16 cellular contexts compared by ENCODE assay signal in genomic region chr1:12503709-12504108, GRCh38.
DNase-seq lines count a peak whose midpoint lies in the region; ATAC-seq, FAIRE-seq and TF ChIP-seq lines count a peak whose summit lies in the region.
"Had no signal": no experiment of that assay in that cellular context is flagged by ENCODE, and none has a peak within 500 bp of the region (broad histone marks: within the 10 kb centered on the region; RNA-seq: fewer than 3 reads in every experiment).

No MANE protein-coding gene starts in this region.

- H3K27ac Mint-ChIP-seq in activated naive CD4-positive, alpha-beta T cell treated with anti-CD3 and anti-CD28 coated beads, Interleukin-2, amount 50 U/mL, for 72 hours, result peak overlapping the region; percentile 77 to 82
- peak overlapping the region; percentile 42 for H3K27ac Mint-ChIP-seq in activated naive CD8-positive, alpha-beta T cell treated with anti-CD3 and anti-CD28 coated beads for 36 hours
- peak overlapping the region; percentile 8 for H3K27ac Mint-ChIP-seq in neural progenitor cell

- no peaks in the 10 kb centered on the region for H3K9me3 Mint-ChIP-seq in activated naive CD4-positive, alpha-beta T cell treated with anti-CD3 and anti-CD28 coated beads, Interleukin-2, amount 50 U/mL, for 72 hours
- no peaks in the 10 kb centered on the region for H3K9me3 Mint-ChIP-seq in activated naive CD8-positive, alpha-beta T cell treated with anti-CD3 and anti-CD28 coated beads for 36 hours
- H3K9me3 Mint-ChIP-seq in neural progenitor cell, result no peaks in the 10 kb centered on the region
- H3K9me3 Mint-ChIP-seq: CD4-positive, CD25-positive, alpha-beta regulatory T cell had no signal

- peaks cover 54% of the 10 kb centered on the region for H3K4me1 Mint-ChIP-seq in activated naive CD8-positive, alpha-beta T cell treated with anti-CD3 and anti-CD28 coated beads for 36 hours
- H3K4me1 Mint-ChIP-seq in neural progenitor cell, result peaks cover 14% of the 10 kb centered on the region

- peaks cover 9% of the 10 kb centered on the region for H3K4me1 ChIP-seq in neural progenitor cell
- no peaks in the 10 kb centered on the region for H3K4me1 ChIP-seq in small intestine (ENCODE audit: control insufficient read depth in 2 of 2, insufficient read depth in 1 of 2, low read depth in 1 of 2, low read length in 1 of 2)
- H3K4me1 ChIP-seq: HAP-1 had no signal

- no peak for FAIRE-seq in small intestine (lab: Jason Lieb, UNC)

- no peak overlapping the region for H3K4me3 Mint-ChIP-seq in activated naive CD8-positive, alpha-beta T cell treated with anti-CD3 and anti-CD28 coated beads for 36 hours
- H3K4me3 Mint-ChIP-seq in neural progenitor cell, result no peak overlapping the region
- H3K4me3 Mint-ChIP-seq: CD4-positive, CD25-positive, alpha-beta regulatory T cell had no signal

- no peaks in the 10 kb centered on the region for H3K79me2 ChIP-seq in neural progenitor cell (ENCODE audit: low read depth)

- no peak overlapping the region for H3K4me2 ChIP-seq in neural progenitor cell

- no peak for DNase-seq in activated naive CD4-positive, alpha-beta T cell treated with anti-CD3 and anti-CD28 coated beads, Interleukin-2, amount 50 U/mL, for 72 hours (ENCODE audit: low spot score in 2 of 2)
- no peak for DNase-seq in activated naive CD4-positive, alpha-beta T cell treated with anti-CD3 and anti-CD28 coated beads, Interleukin-2, amount 50 U/mL, for 16 hours
- DNase-seq in activated naive CD8-positive, alpha-beta T cell treated with anti-CD3 and anti-CD28 coated beads for 36 hours, result no peak
- DNase-seq in neural progenitor cell (ENCODE audit: low spot score), result no peak
- DNase-seq in AG08396 (ENCODE audit: low spot score), result no peak
- no peak for DNase-seq in small intestine
- DNase-seq: AML-193; CD4-positive, CD25-positive, alpha-beta regulatory T cell; IMR-90; Karpas-422; MM.1S; NCI-H1092 treated with DMSO at 0.1 percent for 48 hours; NCI-H2227 treated with DMSO at 0.1 percent for 48 hours; NCI-H524 had no signal

- H3K9ac ChIP-seq in neural progenitor cell, result no peak overlapping the region

- no peak for ATAC-seq in activated naive CD4-positive, alpha-beta T cell treated with anti-CD3 and anti-CD28 coated beads, Interleukin-2, amount 50 U/mL, for 72 hours
- no peak for ATAC-seq in GM18907 (IDR thresholded peaks at IDR 0.05; ENCODE audit: unreplicated experiment)

- H3K36me3 Mint-ChIP-seq in activated naive CD4-positive, alpha-beta T cell treated with anti-CD3 and anti-CD28 coated beads, Interleukin-2, amount 50 U/mL, for 72 hours, result peaks cover 5 to 30% of the 10 kb centered on the region in 2 donors
- H3K36me3 Mint-ChIP-seq in activated naive CD8-positive, alpha-beta T cell treated with anti-CD3 and anti-CD28 coated beads for 36 hours, result peaks cover 57% of the 10 kb centered on the region
- peaks cover 2% of the 10 kb centered on the region for H3K36me3 Mint-ChIP-seq in neural progenitor cell

- no peaks in the 10 kb centered on the region for H3K27me3 Mint-ChIP-seq in activated naive CD8-positive, alpha-beta T cell treated with anti-CD3 and anti-CD28 coated beads for 36 hours
- H3K27me3 Mint-ChIP-seq in neural progenitor cell (ENCODE audit: insufficient read depth, low read depth), result peaks cover 2% of the 10 kb centered on the region
- H3K27me3 Mint-ChIP-seq: CD4-positive, CD25-positive, alpha-beta regulatory T cell had no signal

- H4K20me1 ChIP-seq in neural progenitor cell (ENCODE audit: low read depth), result no peaks in the 10 kb centered on the region

- TF ChIP-seq CTCF in neural progenitor cell (IDR thresholded peaks at IDR 0.05), result no peak

- 89 to 91% (median 89%) methylated on average over 8 of the region's 8 CpGs for WGBS in small intestine, 3 donors

- peaks cover under 1% of the 10 kb centered on the region for H3F3A ChIP-seq in neural progenitor cell (ENCODE audit: low read depth)

- H3K27me3 ChIP-seq in neural progenitor cell, result no peaks in the 10 kb centered on the region
- H3K27me3 ChIP-seq in small intestine (ENCODE audit: control insufficient read depth in 2 of 2, insufficient read depth in 2 of 2, low read length in 2 of 2), result no peaks in the 10 kb centered on the region

- H3K9me3 ChIP-seq in neural progenitor cell (ENCODE audit: low read depth) (no peaks in the 10 kb centered on the region), small intestine (ENCODE audit: control insufficient read depth, low read depth) (no peaks in the 10 kb centered on the region)
- H3K9me3 ChIP-seq: HAP-1 had no signal

- H3K27ac ChIP-seq in neural progenitor cell (no peak overlapping the region), small intestine (ENCODE audit: low read depth in 1 of 2, low read length in 1 of 2) (no peak overlapping the region)

- H2AFZ ChIP-seq in neural progenitor cell (replicated peaks), result no peak overlapping the region

- H3K36me3 ChIP-seq in neural progenitor cell (no peaks in the 10 kb centered on the region), small intestine (ENCODE audit: control insufficient read depth in 2 of 2, insufficient read depth in 2 of 2, low read length in 2 of 2) (peaks cover 0 to 7% of the 10 kb centered on the region in 2 donors)
- H3K36me3 ChIP-seq: HAP-1 had no signal

- H3K4me3 ChIP-seq in neural progenitor cell (no peak overlapping the region), small intestine (ENCODE audit: low read depth in 1 of 2, low read length in 2 of 2) (no peak overlapping the region)
- H3K4me3 ChIP-seq: HAP-1 had no signal

Comparison
In these comparisons a context has a peak if more than half of its experiments do, and no peak if none do; other contexts are left out.
1. H3K27ac Mint-ChIP-seq: peak in every context shown above with its lines; median percentile 80 in activated naive CD4-positive, alpha-beta T cell treated with anti-CD3 and anti-CD28 coated beads, Interleukin-2, amount 50 U/mL, for 72 hours; 42 in activated naive CD8-positive, alpha-beta T cell treated with anti-CD3 and anti-CD28 coated beads for 36 hours; 8 in neural progenitor cell.